In the genomic region with DNA sequence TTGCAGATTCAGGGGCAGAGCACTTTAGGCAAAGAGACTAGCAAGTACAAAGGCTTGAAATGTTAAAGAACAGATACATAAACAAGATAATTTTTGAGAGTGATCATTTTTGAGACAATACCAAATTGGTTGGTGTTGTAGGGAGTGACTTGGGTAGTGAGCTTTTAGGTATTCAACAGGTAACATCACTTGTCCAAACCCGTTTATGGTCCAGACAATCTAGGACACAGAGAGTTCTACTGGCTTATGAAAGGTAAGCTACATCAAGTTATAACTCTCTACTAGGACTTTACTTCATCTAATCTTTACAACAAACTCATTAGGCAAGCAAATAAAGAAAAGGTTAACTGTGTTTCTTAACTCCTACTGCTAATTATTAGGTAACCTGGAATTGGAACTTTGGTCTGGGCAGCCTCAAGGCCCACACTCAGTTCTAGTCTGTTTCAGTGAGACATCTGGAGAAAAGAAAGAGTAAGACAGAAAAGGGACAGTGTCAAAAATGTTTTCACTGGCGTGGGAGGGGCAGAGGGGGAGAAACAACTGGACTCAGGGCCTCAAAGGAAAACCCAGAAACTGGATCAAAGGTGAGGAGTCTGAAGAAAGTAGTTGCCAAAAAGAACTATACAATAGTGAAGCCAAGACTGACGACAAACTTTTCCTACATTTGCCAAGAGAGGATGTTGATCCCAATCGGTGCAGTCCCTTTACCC, we compare ENCODE assay signal across 1 cellular context.
TF ChIP-seq lines count a peak whose summit lies in the region.

No MANE protein-coding gene starts in this region.

TF ChIP-seq in H1, 55 proteins besides CTCF, POLR2A, EP300 and RAD21:
- TF ChIP-seq SAP30 (IDR thresholded peaks at IDR 0.05; ENCODE audit: insufficient read depth, insufficient replicate concordance, low read length): no peak
- no peak for TF ChIP-seq CREB1 (IDR thresholded peaks at IDR 0.05)
- no peak for TF ChIP-seq JUND (IDR thresholded peaks at IDR 0.05; ENCODE audit: low read length)
- TF ChIP-seq TCF12 (IDR thresholded peaks at IDR 0.05; ENCODE audit: low read depth, low read length): no peak
- TF ChIP-seq SP2 (IDR thresholded peaks at IDR 0.05; ENCODE audit: low read length): no peak
- TF ChIP-seq TAF7 (optimal IDR thresholded peaks at IDR 0.05; ENCODE audit: borderline replicate concordance, low read depth, low read length): no peak
- TF ChIP-seq HDAC6 (IDR thresholded peaks at IDR 0.05; ENCODE audit: low read depth, low read length): no peak
- no peak for TF ChIP-seq TAF1 (IDR thresholded peaks at IDR 0.05; ENCODE audit: low read depth, low read length)
- TF ChIP-seq, protein P1, sequence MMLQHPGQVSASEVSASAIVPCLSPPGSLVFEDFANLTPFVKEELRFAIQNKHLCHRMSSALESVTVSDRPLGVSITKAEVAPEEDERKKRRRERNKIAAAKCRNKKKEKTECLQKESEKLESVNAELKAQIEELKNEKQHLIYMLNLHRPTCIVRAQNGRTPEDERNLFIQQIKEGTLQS (IDR thresholded peaks at IDR 0.05; ENCODE audit: insufficient read depth, low read depth, low read length): no peak
- no peak for TF ChIP-seq GABPA (IDR thresholded peaks at IDR 0.05; ENCODE audit: borderline replicate concordance, insufficient read depth, low read length)
- TF ChIP-seq CHD2 (IDR thresholded peaks at IDR 0.05; ENCODE audit: low read length): no peak
- no peak for TF ChIP-seq NANOG (IDR thresholded peaks at IDR 0.05; ENCODE audit: insufficient read depth, low read depth, low read length, poor library complexity, severe bottlenecking)
- TF ChIP-seq RBBP5 (IDR thresholded peaks at IDR 0.05; ENCODE audit: borderline replicate concordance, low read depth, low read length): no peak
- no peak for TF ChIP-seq PHF8 (conservative IDR thresholded peaks at IDR 0.05; ENCODE audit: low read depth, low read length)
- TF ChIP-seq HDAC2 (IDR thresholded peaks at IDR 0.05; ENCODE audit: borderline replicate concordance in 1 of 2, low read depth in 2 of 2, low read length in 2 of 2): no peak
- TF ChIP-seq CEBPB (IDR thresholded peaks at IDR 0.05; ENCODE audit: low read depth, low read length): no peak
- no peak for TF ChIP-seq RNF2 (IDR thresholded peaks at IDR 0.05; ENCODE audit: borderline replicate concordance, low read depth, low read length, missing control alignments, poor library complexity, severe bottlenecking)
- no peak for TF ChIP-seq CTBP2 (IDR thresholded peaks at IDR 0.05; ENCODE audit: borderline replicate concordance, insufficient read depth, insufficient read length, low read length)
- TF ChIP-seq SP1 (IDR thresholded peaks at IDR 0.05; ENCODE audit: low read depth, low read length): no peak
